In genomic region chr17:82890339-82890730, GRCh38 we compare ENCODE assay signal across 19 cellular contexts. TPM values are rescaled to one million over a fixed set of nuclear protein-coding genes. Genes with fewer than 3 reads are reported as not detected.
A peak's percentile ranks its signal among the peaks of the same experiment; 100 is the strongest.
DNase-seq lines count a peak whose midpoint lies in the region; ATAC-seq, FAIRE-seq and TF ChIP-seq lines count a peak whose summit lies in the region.
"Had no signal": no experiment of that assay in that cellular context is flagged by ENCODE, and none has a peak within 500 bp of the region (broad histone marks: within the 10 kb centered on the region; RNA-seq: fewer than 3 reads in every experiment).

No MANE protein-coding gene starts in this region.

- intact Hi-C loops in HepG2 (cut with micrococcal nuclease; ENCODE audit: unreplicated experiment): no loop called here
- intact Hi-C loops in right lobe of liver (cut with DNase I): no loop called here

- H3K4me1 Mint-ChIP-seq in nephron progenitor cell: peaks cover 78% of the 10 kb centered on the region
- peaks cover 68% of the 10 kb centered on the region for H3K4me1 Mint-ChIP-seq in activated CD8-positive, alpha-beta T cell treated with anti-CD3 and anti-CD28 coated beads, Interleukin-2, amount 10 ng/mL, durations not matched to agents 7 days and 5 days (ENCODE audit: low read depth)

- peaks cover 4% of the 10 kb centered on the region for H3K9me3 Mint-ChIP-seq in nephron progenitor cell
- H3K9me3 Mint-ChIP-seq in activated CD8-positive, alpha-beta T cell treated with anti-CD3 and anti-CD28 coated beads, Interleukin-2, amount 10 ng/mL, durations not matched to agents 7 days and 5 days (ENCODE audit: insufficient read depth): no peaks in the 10 kb centered on the region
- H3K9me3 Mint-ChIP-seq: activated naive CD4-positive, alpha-beta T cell treated with anti-CD3 and anti-CD28 coated beads for 36 hours; naive thymus-derived CD4-positive, alpha-beta T cell had no signal

- H3K4me3 Mint-ChIP-seq in nephron progenitor cell: no peak overlapping the region
- no peak overlapping the region for H3K4me3 Mint-ChIP-seq in activated CD8-positive, alpha-beta T cell treated with anti-CD3 and anti-CD28 coated beads, Interleukin-2, amount 10 ng/mL, durations not matched to agents 7 days and 5 days
- H3K4me3 Mint-ChIP-seq: activated naive CD4-positive, alpha-beta T cell treated with anti-CD3 and anti-CD28 coated beads for 36 hours had no signal

- H3K79me2 ChIP-seq in HepG2 (ENCODE audit: insufficient read depth, low read length) (no peaks in the 10 kb centered on the region), H1 (ENCODE audit: control insufficient read depth in 1 of 2, insufficient read depth in 2 of 2, low read length in 2 of 2) (0 out of 4 replicates have a peak, but pooled peaks cover 0 to 9% of the 10 kb centered on the region in 2 experiments)

- H2BK12ac ChIP-seq in H1 (ENCODE audit: low read depth, low read length): no peak overlapping the region

- TF ChIP-seq RAD21 in HepG2 (CRISPR knock-in tag; IDR thresholded peaks at IDR 0.05) (no peak), H1 (IDR thresholded peaks at IDR 0.05 in 1 of 2, conservative IDR thresholded peaks at IDR 0.05 in 1 of 2; ENCODE audit: low read depth in 2 of 2, low read length in 2 of 2) (no peak)

- no peak overlapping the region for H4K5ac ChIP-seq in H1 (ENCODE audit: insufficient read length, low read depth, low read length)

- H3K23ac ChIP-seq in H1 (ENCODE audit: insufficient read length): no peak overlapping the region

- H3K23me2 ChIP-seq in H1 (ENCODE audit: low read depth, low read length): no peaks in the 10 kb centered on the region

- no peak overlapping the region for H2AK5ac ChIP-seq in H1 (ENCODE audit: low read depth, low read length)

- peaks cover 6% of the 10 kb centered on the region for H3K79me1 ChIP-seq in H1 (ENCODE audit: low read depth, low read length)

- H3K9ac ChIP-seq in HepG2 (ENCODE audit: insufficient read depth, low read depth, low read length) (no peak overlapping the region), H1 (replicated peaks in 1 of 4; ENCODE audit: extremely low read depth in 1 of 4, low read depth in 3 of 4, low read length in 3 of 4) (no peak overlapping the region)

- TF ChIP-seq EP300 in HepG2 (IDR thresholded peaks at IDR 0.05; ENCODE audit: low read depth in 2 of 2, low read length in 2 of 2) (no peak), HepG2 (CRISPR knock-in tag; IDR thresholded peaks at IDR 0.05; ENCODE audit: borderline replicate concordance) (no peak), H1 (IDR thresholded peaks at IDR 0.05; ENCODE audit: borderline replicate concordance in 1 of 2, low read depth in 2 of 2, low read length in 2 of 2) (no peak)

- no peak for TF ChIP-seq CTCF in HepG2 (CRISPR knock-in tag; IDR thresholded peaks at IDR 0.05)
- TF ChIP-seq CTCF in right lobe of liver (IDR thresholded peaks at IDR 0.05): no peak
- no peak for TF ChIP-seq CTCF in H1 (IDR thresholded peaks at IDR 0.05; ENCODE audit: control extremely low read depth in 1 of 3, insufficient read depth in 1 of 3, low read depth in 1 of 3, low read length in 3 of 3)
- TF ChIP-seq CTCF in nephron progenitor cell (IDR thresholded peaks at IDR 0.05): no peak

- peaks cover 3 to 17% of the 10 kb centered on the region in 2 experiments; a peak in 4 of 5 replicates for H3K36me3 ChIP-seq in HepG2 (replicated peaks in 1 of 2; ENCODE audit: control insufficient read depth in 1 of 2, insufficient read depth in 2 of 2, low read length in 2 of 2)
- H3K36me3 ChIP-seq in right lobe of liver: no peaks in the 10 kb centered on the region
- peaks cover 0 to 7% (median 3%) of the 10 kb centered on the region in 4 experiments; a peak in 4 of 8 replicates for H3K36me3 ChIP-seq in H1 (ENCODE audit: control insufficient read depth in 2 of 4, insufficient read depth in 4 of 4, low read length in 3 of 4)
- H3K36me3 ChIP-seq in urinary bladder (ENCODE audit: insufficient read depth): no peaks in the 10 kb centered on the region
- H3K36me3 ChIP-seq: brain microvascular endothelial cell had no signal

- no peak overlapping the region for H4K91ac ChIP-seq in H1 (replicated peaks; ENCODE audit: insufficient read length, low read length)

- no peak overlapping the region; the same call in 1 of the 2 replicates for H4K8ac ChIP-seq in H1 (ENCODE audit: extremely low read depth, insufficient read depth, low read length)

- H4K20me1 ChIP-seq in HepG2 (ENCODE audit: insufficient read depth, low read length) (no peaks in the 10 kb centered on the region), H1 (replicated peaks in 1 of 2; ENCODE audit: control insufficient read depth in 1 of 2, insufficient read depth in 2 of 2, low read length in 2 of 2) (peaks cover 0 to 3% of the 10 kb centered on the region in 2 experiments)

- FAIRE-seq in HepG2 (lab: Jason Lieb, UNC): no peak
- FAIRE-seq in H1 (lab: Jason Lieb, UNC): no peak
- FAIRE-seq: frontal cortex had no signal

- no peak overlapping the region for H3K4ac ChIP-seq in H1 (replicated peaks; ENCODE audit: insufficient read length, low read depth, low read length)

- no TSS peak for BruUV-seq in HepG2 (replicated peaks; lab: Mats Ljungman, UMichigan)

- no peak overlapping the region for H2BK20ac ChIP-seq in H1 (ENCODE audit: low read length)

- H2AFZ ChIP-seq in HepG2 (ENCODE audit: low read length) (no peak overlapping the region), H1 (ENCODE audit: low read length) (no peak overlapping the region)

- no peaks in the 10 kb centered on the region for H3K27me3 Mint-ChIP-seq in nephron progenitor cell (ENCODE audit: low read depth, poor library complexity)
- H3K27me3 Mint-ChIP-seq in activated CD8-positive, alpha-beta T cell treated with anti-CD3 and anti-CD28 coated beads, Interleukin-2, amount 10 ng/mL, durations not matched to agents 7 days and 5 days (ENCODE audit: low read depth): no peaks in the 10 kb centered on the region
- H3K27me3 Mint-ChIP-seq: naive thymus-derived CD4-positive, alpha-beta T cell had no signal

- H3K56ac ChIP-seq in H1 (replicated peaks; ENCODE audit: insufficient read length, low read depth, low read length): no peak overlapping the region

- in situ Hi-C loops in HepG2 (cut with HindIII; ENCODE audit: extremely low pct_ligation_motif_present, low pct_unique_long_range_greater_than_20kb): no loop called here

- H3K9me3 ChIP-seq in HepG2 (ENCODE audit: low read length) (no peaks in the 10 kb centered on the region), right lobe of liver (no peaks in the 10 kb centered on the region), H1 (ENCODE audit: insufficient read depth in 2 of 2, low read depth in 1 of 2, low read length in 1 of 2) (no peaks in the 10 kb centered on the region)
- H3K9me3 ChIP-seq: HAP-1 had no signal

- peak overlapping the region; percentile 89 for H3K27ac ChIP-seq in HepG2 (ENCODE audit: extremely low read length, insufficient read depth, low read length)
- H3K27ac ChIP-seq in right lobe of liver: no peak overlapping the region
- peak overlapping the region; percentile 60; the same call in 1 of the 2 replicates for H3K27ac ChIP-seq in H1 (ENCODE audit: low read depth, low read length)
- peak overlapping the region; percentile 88 for H3K27ac ChIP-seq in urinary bladder (ENCODE audit: low read depth)
- H3K27ac ChIP-seq: brain microvascular endothelial cell had no signal

- H3K4me2 ChIP-seq in HepG2 (ENCODE audit: low read depth, low read length): peak overlapping the region; percentile 78
- H3K4me2 ChIP-seq in H1 (ENCODE audit: insufficient read depth in 1 of 2, low read depth in 2 of 2, low read length in 2 of 2): no peak overlapping the region

- H2BK15ac ChIP-seq in H1 (ENCODE audit: low read length): no peak overlapping the region

- no peaks in the 10 kb centered on the region for H3K27me3 ChIP-seq in HepG2 (ENCODE audit: control insufficient read depth in 1 of 2, insufficient read depth in 2 of 2, low read length in 2 of 2)
- no peaks in the 10 kb centered on the region for H3K27me3 ChIP-seq in right lobe of liver
- no peaks in the 10 kb centered on the region for H3K27me3 ChIP-seq in H1 (replicated peaks in 1 of 4; ENCODE audit: control insufficient read depth in 3 of 4, extremely low read depth in 1 of 4, insufficient read depth in 3 of 4, low read length in 3 of 4)
- H3K27me3 ChIP-seq: brain microvascular endothelial cell had no signal

- H3K36me3 Mint-ChIP-seq in nephron progenitor cell (ENCODE audit: low read depth): peaks cover 36% of the 10 kb centered on the region
- H3K36me3 Mint-ChIP-seq in activated CD8-positive, alpha-beta T cell treated with anti-CD3 and anti-CD28 coated beads, Interleukin-2, amount 10 ng/mL, durations not matched to agents 7 days and 5 days (ENCODE audit: low read depth): peaks cover 53% of the 10 kb centered on the region

- POLR2A ChIA-PET in HepG2 (lab: Yijun Ruan, JAX): interaction anchor here (1.6 to 2.0 kb wide), 2 partner anchors 9 to 14 kb away, joined by 6 to 11 read pairs; no protein-coding TSS in a partner anchor
- POLR2A ChIA-PET in H1 (lab: Charles Lee; ENCODE audit: partially characterized antibody): interaction anchor here (0.7 kb wide), 1 partner anchor 10 kb away, joined by 3 read pairs; no protein-coding TSS in a partner anchor
- POLR2A ChIA-PET in activated CD8-positive, alpha-beta T cell treated with anti-CD3 and anti-CD28 coated beads, Interleukin-2, amount 10 ng/mL, durations not matched to agents 7 days and 5 days (lab: Charles Lee): no interaction called here

- H2BK5ac ChIP-seq in H1 (ENCODE audit: low read depth, low read length): no peak overlapping the region; the same call in 1 of the 2 replicates

- H3K18ac ChIP-seq in H1 (ENCODE audit: extremely low read depth, low read length): no peak overlapping the region; the same call in 1 of the 2 replicates

- H3K14ac ChIP-seq in H1 (ENCODE audit: insufficient read length): no peak overlapping the region

- H3K4me1 ChIP-seq in HepG2 (ENCODE audit: insufficient read depth, low read length) (peaks cover 49% of the 10 kb centered on the region), right lobe of liver (peaks cover 0 to 19% (median 6%) of the 10 kb centered on the region in 4 donors), H1 (replicated peaks in 1 of 4; ENCODE audit: control insufficient read depth in 3 of 4, insufficient read depth in 4 of 4, low read length in 3 of 4) (peaks cover 8 to 16% (median 11%) of the 10 kb centered on the region in 4 experiments; a peak in 6 of 7 replicates), urinary bladder (ENCODE audit: insufficient read depth) (peaks cover 2% of the 10 kb centered on the region)
- H3K4me1 ChIP-seq: HAP-1 had no signal

- ATAC-seq in HepG2 (no peak), right lobe of liver (no peak)
- ATAC-seq in activated CD8-positive, alpha-beta T cell treated with anti-CD3 and anti-CD28 coated beads, Interleukin-2, amount 10 ng/mL, durations not matched to agents 7 days and 5 days: no peak
- ATAC-seq: naive thymus-derived CD4-positive, alpha-beta T cell had no signal

- peak overlapping the region; percentile 74 for H3K27ac Mint-ChIP-seq in nephron progenitor cell
- no peak overlapping the region for H3K27ac Mint-ChIP-seq in activated CD8-positive, alpha-beta T cell treated with anti-CD3 and anti-CD28 coated beads, Interleukin-2, amount 10 ng/mL, durations not matched to agents 7 days and 5 days
- H3K27ac Mint-ChIP-seq: activated naive CD4-positive, alpha-beta T cell treated with anti-CD3 and anti-CD28 coated beads for 36 hours had no signal

- no peak overlapping the region for H2BK120ac ChIP-seq in H1 (replicated peaks; ENCODE audit: low read depth, low read length)

- no peak for TF ChIP-seq POLR2A in HepG2 (IDR thresholded peaks at IDR 0.05; ENCODE audit: insufficient read depth in 1 of 2, low read depth in 2 of 2, low read length in 2 of 2)
- TF ChIP-seq POLR2A in right lobe of liver (IDR thresholded peaks at IDR 0.05): no peak
- TF ChIP-seq POLR2A in H1 (IDR thresholded peaks at IDR 0.05; ENCODE audit: control extremely low read depth in 1 of 2, low read depth in 2 of 2, low read length in 2 of 2): no peak

- CTCF ChIA-PET in HepG2 (lab: Yijun Ruan, JAX; ENCODE audit: low intra/inter-chr PET ratio, low total read pairs): no interaction called here
- CTCF ChIA-PET in H1 (lab: Charles Lee; ENCODE audit: partially characterized antibody): interaction anchor here (1.0 to 1.8 kb wide), 6 partner anchors 9 to 108 kb away, joined by 3 to 6 read pairs (median 4); no protein-coding TSS in a partner anchor
- CTCF ChIA-PET in activated CD8-positive, alpha-beta T cell treated with anti-CD3 and anti-CD28 coated beads, Interleukin-2, amount 10 ng/mL, durations not matched to agents 7 days and 5 days (lab: Charles Lee): no interaction called here

- whole genome bisulfite sequencing in HepG2 (ENCODE audit: low lambda C conversion rate): 97% methylated on average over 18 of the region's 18 CpGs
- no CpG with 5 or more reads among the region's 18 CpGs for WGBS in right lobe of liver (ENCODE audit: insufficient coverage, low coverage, low lambda C conversion rate, missing lambda C conversion rate)
- WGBS in H1 (ENCODE audit: extremely low coverage in 1 of 2, insufficient coverage in 1 of 2, insufficient read length in 1 of 2, insufficient replicate concordance in 2 of 2, low coverage in 1 of 2, low lambda C conversion rate in 2 of 2, missing lambda C conversion rate in 1 of 2), 2 experiments: 91% methylated on average over 15 of the region's 18 CpGs; no CpG with 5 or more reads in 1 of the 2 experiments
- WGBS in urinary bladder: 85% methylated on average over 18 of the region's 18 CpGs

- DNase-seq in HepG2 (ENCODE audit: low spot score) (no peak), right lobe of liver (no peak), H1 (ENCODE audit: low read depth in 1 of 2, low spot score in 2 of 2) (no peak), nephron progenitor cell (no peak), NCI-H2171 (lab: John Stamatoyannopoulos, UW) (no peak), hepatic stellate cell (ENCODE audit: low spot score) (no peak)
- DNase-seq in activated CD8-positive, alpha-beta T cell treated with anti-CD3 and anti-CD28 coated beads, Interleukin-2, amount 10 ng/mL, durations not matched to agents 7 days and 5 days: no peak
- DNase-seq: activated naive CD4-positive, alpha-beta T cell treated with anti-CD3 and anti-CD28 coated beads for 36 hours; brain microvascular endothelial cell; effector CD4-positive, alpha-beta T cell; islet precursor cell; Kasumi-1; naive thymus-derived CD4-positive, alpha-beta T cell; NCI-H1694; NCI-H446 treated with DMSO at 0.1 percent for 48 hours; stimulated activated CD4-positive, alpha-beta T cell treated with anti-CD3 and anti-CD28 coated beads, Interleukin-4, amount 100 ng/mL, for 1 hour had no signal

- H3K4me3 ChIP-seq in HepG2 (replicated peaks in 1 of 3; ENCODE audit: insufficient read depth in 1 of 3, low read depth in 2 of 3, low read length in 3 of 3) (peak overlapping the region in 1 of 3 experiments; percentile 60; a peak in 1 of 6 replicates), right lobe of liver (no peak overlapping the region), H1 (ENCODE audit: extremely low read depth in 1 of 4, insufficient read depth in 2 of 4, low read depth in 3 of 4, low read length in 4 of 4) (no peak overlapping the region), urinary bladder (ENCODE audit: low read depth, low read length) (no peak overlapping the region)
- H3K4me3 ChIP-seq: HAP-1 had no signal

RNA-seq across cellular contexts. Expression of gene ZNF750, which starts 50.5 kb away (rescaled TPM):
- total RNA-seq in HepG2 (2016; rRNA removed; fragmentation: Illumina TruSeq; extraction: Trizol) (not detected in 2 replicates), right lobe of liver (not detected), urinary bladder (3.1 TPM)
- total RNA-seq in HepG2 (2016; cell fraction: cytosol; rRNA removed; fragmentation: Illumina TruSeq; extraction: Trizol; ENCODE audit: low read depth): not detected in 2 replicates
- not detected in 2 replicates for total RNA-seq in HepG2 (2016; cell fraction: insoluble cytoplasmic fraction; rRNA removed; fragmentation: Illumina TruSeq; extraction: Trizol)
- not detected in 2 replicates for total RNA-seq in HepG2 (2016; cell fraction: membrane; rRNA removed; fragmentation: Illumina TruSeq; extraction: Trizol)
- total RNA-seq in HepG2 (2016; cell fraction: nucleus; rRNA removed; fragmentation: Illumina TruSeq; extraction: Trizol): not detected in 2 replicates
- polyA plus RNA-seq in HepG2 (2011; rRNA removed) (not detected in 2 replicates), H1 (2011; rRNA removed) (0.02 TPM in 1 of 2 replicates, not detected in the other), urinary bladder (2.7 TPM)
- not detected in 2 replicates for polyA plus RNA-seq in HepG2 (2011; cell fraction: cytosol; rRNA removed)
- not detected in 2 replicates for polyA plus RNA-seq in HepG2 (2011; cell fraction: nucleus; rRNA removed)
- polyA plus RNA-seq in HepG2 (2012): 0.03 and 0.05 TPM in 2 replicates
- polyA plus RNA-seq in HepG2 (2016; cell fraction: cytosol; fragmentation: Illumina TruSeq; extraction: Trizol; ENCODE audit: low read depth): not detected in 2 replicates
- polyA plus RNA-seq in HepG2 (2016; cell fraction: insoluble cytoplasmic fraction; fragmentation: Illumina TruSeq; extraction: Trizol; ENCODE audit: low read depth): not detected in 2 replicates
- polyA plus RNA-seq in HepG2 (2016; cell fraction: membrane; fragmentation: Illumina TruSeq; extraction: Trizol; ENCODE audit: low read depth): not detected in 2 replicates
- not detected in 2 replicates for polyA plus RNA-seq in HepG2 (2016; cell fraction: nucleus; fragmentation: Illumina TruSeq; extraction: Trizol; ENCODE audit: insufficient read depth, low read depth)
- polyA minus RNA-seq in HepG2 (2011; rRNA and poly(A)+ RNA removed; ENCODE audit: low replicate concordance): not detected in 2 replicates
- not detected in 2 replicates for polyA minus RNA-seq in HepG2 (2011; cell fraction: cytosol; rRNA and poly(A)+ RNA removed)
- polyA minus RNA-seq in HepG2 (2011; cell fraction: nucleus; rRNA and poly(A)+ RNA removed): not detected in 2 replicates
- total RNA-seq in H1 (2021; fragmentation: NEBNext Ultra II Directional; extraction: Animal tissue kit (Norgen Biotek cat#: 25700)): not detected in 2 replicates
- polyA plus RNA-seq in H1 (2011; cell fraction: cytosol; rRNA removed): not detected
- polyA plus RNA-seq in H1 (2011; cell fraction: nucleus; rRNA removed): not detected
- polyA plus RNA-seq in H1 (2012, experiment 1 of 2): 0.12 to 0.14 TPM in 2 of 4 replicates, not detected in the others
- 0.04 TPM for polyA plus RNA-seq in H1 (2012, experiment 2 of 2)
- polyA plus RNA-seq in H1 (2013, experiment 1 of 2): 0.02 TPM
- polyA plus RNA-seq in H1 (2013, experiment 2 of 2): 0.02 TPM
- not detected in 2 replicates for polyA minus RNA-seq in H1 (2011; rRNA and poly(A)+ RNA removed)
- polyA minus RNA-seq in H1 (2011; cell fraction: cytosol; rRNA and poly(A)+ RNA removed): not detected
- not detected for polyA minus RNA-seq in H1 (2011; cell fraction: nucleus; rRNA and poly(A)+ RNA removed)
- total RNA-seq in activated CD8-positive, alpha-beta T cell treated with anti-CD3 and anti-CD28 coated beads, Interleukin-2, amount 10 ng/mL, durations not matched to agents 7 days and 5 days: not detected
- total RNA-seq: activated naive CD4-positive, alpha-beta T cell treated with anti-CD3 and anti-CD28 coated beads for 36 hours; frontal cortex; naive thymus-derived CD4-positive, alpha-beta T cell had no signal

Comparison
In these comparisons a context has a peak if more than half of its experiments do, and no peak if none do; other contexts are left out.
1. H3K27ac ChIP-seq: peak in HepG2 (single experiment), H1 (single experiment) and urinary bladder (single experiment); none in right lobe of liver (0 of 3).